8 cellular contexts compared by ENCODE assay signal in genomic region chr16:27550582-27550920, GRCh38. TPM values are rescaled to one million over a fixed set of nuclear protein-coding genes. Genes with fewer than 3 reads are reported as not detected.
DNase-seq lines count a peak whose midpoint lies in the region; ATAC-seq and TF ChIP-seq lines count a peak whose summit lies in the region.

No MANE protein-coding gene starts in this region.

- peak overlapping the region; percentile 95 for H3K9ac ChIP-seq in rectal smooth muscle tissue (ENCODE audit: low read length)

- ATAC-seq in GM21576 (IDR thresholded peaks at IDR 0.05; ENCODE audit: unreplicated experiment), result no peak
- no peak for ATAC-seq in GM18505 (IDR thresholded peaks at IDR 0.05; ENCODE audit: unreplicated experiment)

- no peaks in the 10 kb centered on the region for H3K9me3 ChIP-seq in SJCRH30 (replicated peaks)

- TF ChIP-seq POLR2A in GM18505 (IDR thresholded peaks at IDR 0.05; ENCODE audit: borderline replicate concordance, extremely low read depth, insufficient read depth, insufficient read length), result no peak

- H3K4me3 ChIP-seq in GM12864 (ENCODE audit: low read depth, low read length), result peak overlapping the region; percentile 82
- peak overlapping the region; percentile 82 for H3K4me3 ChIP-seq in SJCRH30
- peak overlapping the region; percentile 86 for H3K4me3 ChIP-seq in fibroblast of mammary gland (ENCODE audit: control insufficient read depth, low read depth, low read length)
- peak overlapping the region; percentile 100 for H3K4me3 ChIP-seq in rectal smooth muscle tissue (ENCODE audit: low read length)

- H3K27ac ChIP-seq in SJCRH30 (no peak overlapping the region), rectal smooth muscle tissue (ENCODE audit: low read depth, low read length) (peak overlapping the region; percentile 89)

- DNase-seq in GM12864 (ENCODE audit: low read depth), result no peak
- no peak for DNase-seq in SJCRH30
- no peak for DNase-seq in fibroblast of mammary gland (ENCODE audit: low read depth)
- no peak for DNase-seq in OCI-M1 (lab: John Stamatoyannopoulos, UW)
- DNase-seq in inferior parietal cortex (ENCODE audit: extremely low spot score), result no peak

- no peak for TF ChIP-seq CTCF in GM12864 (IDR thresholded peaks at IDR 0.05; ENCODE audit: low read depth, low read length, missing control alignments)
- TF ChIP-seq CTCF in fibroblast of mammary gland (conservative IDR thresholded peaks at IDR 0.05; ENCODE audit: control insufficient read depth, insufficient read depth, low read depth, low read length), result no peak

- peaks cover 10% of the 10 kb centered on the region for H3K36me3 ChIP-seq in SJCRH30
- H3K36me3 ChIP-seq in rectal smooth muscle tissue (ENCODE audit: control insufficient read depth, insufficient read depth, low read length), result no peaks in the 10 kb centered on the region

- H3K4me1 ChIP-seq in SJCRH30 (peaks cover 15% of the 10 kb centered on the region), rectal smooth muscle tissue (ENCODE audit: control insufficient read depth, insufficient read depth, low read length) (peaks cover 6% of the 10 kb centered on the region)

- H3K27me3 ChIP-seq in SJCRH30, result no peaks in the 10 kb centered on the region
- no peaks in the 10 kb centered on the region for H3K27me3 ChIP-seq in rectal smooth muscle tissue (ENCODE audit: control insufficient read depth, insufficient read depth, low read length)

RNA-seq across cellular contexts. Expression of gene KATNIP, which starts 0.6 kb away (rescaled TPM):
- 16.2 and 18.6 TPM in 2 replicates for total RNA-seq in SJCRH30 (2014; rRNA removed; shearing (Covaris generic))

RNA-seq across cellular contexts. Expression of gene GTF3C1, which starts 0.8 kb away (rescaled TPM):
- total RNA-seq in SJCRH30 (2014; rRNA removed; shearing (Covaris generic)), result 113 and 124 TPM in 2 replicates
